ENCODE assay signal across 15 cellular contexts in the genomic region with DNA sequence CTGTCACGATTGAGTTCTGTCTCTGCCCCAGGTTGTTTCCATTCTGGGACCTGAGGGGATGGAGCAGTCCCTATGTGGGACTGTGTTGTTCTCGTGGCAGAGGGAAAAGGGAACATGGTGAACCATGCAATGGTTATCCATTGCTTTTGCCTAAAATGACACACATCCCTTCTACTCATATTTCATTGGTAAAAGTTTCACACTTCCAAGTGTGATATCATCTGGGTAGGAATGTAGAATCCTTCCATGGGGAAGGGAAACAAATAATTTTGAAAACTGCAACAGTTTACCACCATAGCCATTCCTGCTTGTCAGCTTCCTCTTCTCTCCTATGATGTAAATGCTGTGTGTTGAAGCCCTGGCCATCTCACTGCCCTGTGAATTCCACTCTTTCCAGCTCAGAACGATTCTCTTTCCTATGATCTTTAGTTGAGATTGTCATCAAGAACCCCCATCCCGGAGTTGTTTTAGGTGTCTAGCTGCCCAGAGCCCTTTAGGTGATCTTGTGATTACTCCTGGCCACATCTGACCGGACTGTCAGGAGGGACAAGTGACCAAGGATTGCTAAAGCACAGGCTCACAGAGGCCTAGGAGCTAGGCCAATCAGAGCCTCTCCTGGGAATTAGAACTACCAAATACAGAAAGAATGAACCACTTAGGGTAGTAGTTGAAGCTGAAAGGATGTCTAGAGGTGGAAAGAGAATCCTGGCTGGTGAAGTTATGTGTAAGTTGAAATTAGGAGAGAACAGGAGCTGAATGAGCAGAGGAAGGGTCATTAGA.
A peak's percentile ranks its signal among the peaks of the same experiment; 100 is the strongest.
DNase-seq lines count a peak whose midpoint lies in the region; ATAC-seq, FAIRE-seq and TF ChIP-seq lines count a peak whose summit lies in the region.
"Had no signal": no experiment of that assay in that cellular context is flagged by ENCODE, and none has a peak within 500 bp of the region (broad histone marks: within the 10 kb centered on the region; RNA-seq: fewer than 3 reads in every experiment).

No MANE protein-coding gene starts in this region.

- ATAC-seq in HG02763 (IDR thresholded peaks at IDR 0.05; ENCODE audit: unreplicated experiment), result no peak
- ATAC-seq: WTC11 had no signal

- FAIRE-seq in GM12891 (lab: Jason Lieb, UNC) (peak; percentile 41), bronchial epithelial cell (lab: Jason Lieb, UNC) (no peak)
- FAIRE-seq: H54 had no signal

- no peak for TF ChIP-seq POLR2A in GM12891 (IDR thresholded peaks at IDR 0.05; ENCODE audit: low read depth, low read length)

- no peaks in the 10 kb centered on the region for H3K27me3 ChIP-seq in bronchial epithelial cell (ENCODE audit: control insufficient read depth, insufficient read depth, low read length)
- H3K27me3 ChIP-seq: BE2C had no signal

- H3K36me3 ChIP-seq in bronchial epithelial cell (ENCODE audit: control insufficient read depth, insufficient read depth, low read length), result no peaks in the 10 kb centered on the region
- H3K36me3 ChIP-seq: BE2C had no signal

- no peak for TF ChIP-seq CTCF in bronchial epithelial cell (IDR thresholded peaks at IDR 0.05; ENCODE audit: insufficient read depth, low read length, severe bottlenecking)

- DNase-seq in AG20443 (ENCODE audit: low spot score) (peak; percentile 66), GM12891 (ENCODE audit: insufficient read length, low spot score) (no peak), bronchial epithelial cell (ENCODE audit: low read depth) (peak; percentile 33), myocyte (ENCODE audit: low read depth) (peak; percentile 34), DMS53 treated with DMSO at 0.1 percent for 48 hours (lab: John Stamatoyannopoulos, UW; ENCODE audit: unreplicated experiment) (no peak), NCI-H2081 treated with DMSO at 0.1 percent for 48 hours (lab: John Stamatoyannopoulos, UW) (no peak)
- no peak for DNase-seq in activated CD4-positive, alpha-beta T cell treated with anti-CD3 and anti-CD28 coated beads, Interleukin-2, amount 50 U/mL, for 4 hours
- DNase-seq: BE2C; NCI-H2029 treated with DMSO at 0.1 percent for 48 hours; NK-92 treated with Interleukin-12 subunit alpha and Interleukin-12 subunit beta, amount 100 ng/mL, for 24 hours; occipital lobe had no signal

- no peak overlapping the region for H3K4me3 ChIP-seq in bronchial epithelial cell (ENCODE audit: low read depth, low read length)
- H3K4me3 ChIP-seq: lung had no signal

TF ChIP-seq in GM12891, 5 proteins besides CTCF, POLR2A, EP300 and RAD21:
- TF ChIP-seq SPI1 (IDR thresholded peaks at IDR 0.05; ENCODE audit: low read depth, low read length) (no peak), PAX5 (IDR thresholded peaks at IDR 0.05; ENCODE audit: insufficient read depth, low read length, severe bottlenecking) (no peak), TAF1 (IDR thresholded peaks at IDR 0.05; ENCODE audit: low read depth, low read length) (no peak), POLR2AphosphoS5 (IDR thresholded peaks at IDR 0.05; ENCODE audit: low read depth, low read length) (no peak), POU2F2 (IDR thresholded peaks at IDR 0.05; ENCODE audit: low read depth, low read length) (no peak)

Comparison
In these comparisons a context has a peak if more than half of its experiments do, and no peak if none do; other contexts are left out.
1. DNase-seq: peak in AG20443 (single experiment), bronchial epithelial cell (single experiment) and myocyte (single experiment); none in GM12891 (single experiment), DMS53 treated with DMSO at 0.1 percent for 48 hours (single experiment), NCI-H2081 treated with DMSO at 0.1 percent for 48 hours (single experiment) and activated CD4-positive, alpha-beta T cell treated with anti-CD3 and anti-CD28 coated beads, Interleukin-2, amount 50 U/mL, for 4 hours (0 of 2).